Comparison of ENCODE assay signal across 8 cellular contexts in the genomic region with DNA sequence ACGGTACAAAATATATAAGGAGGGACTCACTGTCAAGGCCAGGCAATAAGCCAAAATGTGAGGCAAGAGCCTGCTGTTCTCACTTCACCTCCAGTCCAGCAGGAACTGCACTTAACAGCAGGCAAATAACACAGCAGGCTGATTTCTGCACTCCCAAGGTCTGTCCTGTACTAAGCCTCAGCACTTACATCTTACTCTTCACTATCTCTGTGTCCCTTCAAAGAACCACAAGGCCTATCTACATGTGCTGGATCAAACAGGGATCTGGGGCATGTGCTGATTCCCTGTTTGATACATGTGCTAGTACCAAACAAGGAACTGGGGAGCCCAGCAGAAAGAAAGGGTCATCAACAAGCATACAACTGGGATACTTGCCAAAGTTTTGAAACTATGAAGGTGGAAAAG.
A peak's percentile ranks its signal among the peaks of the same experiment; 100 is the strongest.
DNase-seq lines count a peak whose midpoint lies in the region; ATAC-seq lines count a peak whose summit lies in the region.

No MANE protein-coding gene starts in this region.

- peaks cover 24% of the 10 kb centered on the region for H3K4me1 Mint-ChIP-seq in dendritic cell treated with granulocyte-macrophage colony-stimulating factor and Interleukin-4, amounts not matched to agents 40 ng/mL and 50 ng/mL, for 4 days (ENCODE audit: low read depth)
- H3K4me1 Mint-ChIP-seq in stimulated activated memory B cell treated with anti-CD40 and anti-IgM and Interleukin-4, amounts not matched to agents 10 μg/mL and 1 μg/mL and 100 μg/mL, for 72 hours: peaks cover 5% of the 10 kb centered on the region

- H3K27ac Mint-ChIP-seq in dendritic cell treated with granulocyte-macrophage colony-stimulating factor and Interleukin-4, amounts not matched to agents 40 ng/mL and 50 ng/mL, for 4 days: peak overlapping the region; percentile 63
- no peak overlapping the region for H3K27ac Mint-ChIP-seq in stimulated activated memory B cell treated with anti-CD40 and anti-IgM and Interleukin-4, amounts not matched to agents 10 μg/mL and 1 μg/mL and 100 μg/mL, for 72 hours

- intact Hi-C loops in dendritic cell treated with granulocyte-macrophage colony-stimulating factor and Interleukin-4, amounts not matched to agents 40 ng/mL and 50 ng/mL, for 4 days (cut with micrococcal nuclease): no loop called here

- H3K36me3 Mint-ChIP-seq in dendritic cell treated with granulocyte-macrophage colony-stimulating factor and Interleukin-4, amounts not matched to agents 40 ng/mL and 50 ng/mL, for 4 days (ENCODE audit: low read depth): no peaks in the 10 kb centered on the region
- no peaks in the 10 kb centered on the region for H3K36me3 Mint-ChIP-seq in stimulated activated memory B cell treated with anti-CD40 and anti-IgM and Interleukin-4, amounts not matched to agents 10 μg/mL and 1 μg/mL and 100 μg/mL, for 72 hours

- H3K27me3 ChIP-seq in mucosa of stomach (ENCODE audit: control insufficient read depth, insufficient read depth, low read length): no peaks in the 10 kb centered on the region

- no peak overlapping the region for H3K4me3 ChIP-seq in mucosa of stomach (ENCODE audit: low read length)

- no peaks in the 10 kb centered on the region for H3K9me3 ChIP-seq in mucosa of stomach (ENCODE audit: control insufficient read depth, low read length)

- no peaks in the 10 kb centered on the region for H3K36me3 ChIP-seq in mucosa of stomach (ENCODE audit: control insufficient read depth, insufficient read depth, low read length)

- no peak overlapping the region for H3K4me3 Mint-ChIP-seq in dendritic cell treated with granulocyte-macrophage colony-stimulating factor and Interleukin-4, amounts not matched to agents 40 ng/mL and 50 ng/mL, for 4 days
- H3K4me3 Mint-ChIP-seq in stimulated activated memory B cell treated with anti-CD40 and anti-IgM and Interleukin-4, amounts not matched to agents 10 μg/mL and 1 μg/mL and 100 μg/mL, for 72 hours: no peak overlapping the region

- H3K27me3 Mint-ChIP-seq in dendritic cell treated with granulocyte-macrophage colony-stimulating factor and Interleukin-4, amounts not matched to agents 40 ng/mL and 50 ng/mL, for 4 days: no peaks in the 10 kb centered on the region
- no peaks in the 10 kb centered on the region for H3K27me3 Mint-ChIP-seq in stimulated activated memory B cell treated with anti-CD40 and anti-IgM and Interleukin-4, amounts not matched to agents 10 μg/mL and 1 μg/mL and 100 μg/mL, for 72 hours

- H3K9ac ChIP-seq in mucosa of stomach (ENCODE audit: low read length): peak overlapping the region; percentile 17

- H3K4me1 ChIP-seq in mucosa of stomach (ENCODE audit: control insufficient read depth, insufficient read depth, low read length): peaks cover 25% of the 10 kb centered on the region

- no peaks in the 10 kb centered on the region for H3K9me3 Mint-ChIP-seq in dendritic cell treated with granulocyte-macrophage colony-stimulating factor and Interleukin-4, amounts not matched to agents 40 ng/mL and 50 ng/mL, for 4 days
- no peaks in the 10 kb centered on the region for H3K9me3 Mint-ChIP-seq in stimulated activated memory B cell treated with anti-CD40 and anti-IgM and Interleukin-4, amounts not matched to agents 10 μg/mL and 1 μg/mL and 100 μg/mL, for 72 hours

- DNase-seq in AG08396 (ENCODE audit: low spot score) (peak; percentile 46), MV-4-11 (lab: John Stamatoyannopoulos, UW) (peak; percentile 55), DMS79 treated with DMSO at 0.1 percent for 48 hours (lab: John Stamatoyannopoulos, UW) (no peak)
- no peak for DNase-seq in activated CD4-positive, alpha-beta T cell treated with anti-CD3 and anti-CD28 coated beads for 4 hours
- DNase-seq in central memory CD4-positive, alpha-beta T cell: no peak

- ATAC-seq in stimulated activated memory B cell treated with anti-CD40 and anti-IgM and Interleukin-4, amounts not matched to agents 10 μg/mL and 1 μg/mL and 100 μg/mL, for 72 hours: no peak

Comparison
In these comparisons a context has a peak if more than half of its experiments do, and no peak if none do; other contexts are left out.
1. DNase-seq: peak in AG08396 (single experiment) and MV-4-11 (single experiment); none in DMS79 treated with DMSO at 0.1 percent for 48 hours (single experiment), activated CD4-positive, alpha-beta T cell treated with anti-CD3 and anti-CD28 coated beads for 4 hours (0 of 2) and central memory CD4-positive, alpha-beta T cell (single experiment).